ENCODE assay signal across 14 cellular contexts in the genomic region with DNA sequence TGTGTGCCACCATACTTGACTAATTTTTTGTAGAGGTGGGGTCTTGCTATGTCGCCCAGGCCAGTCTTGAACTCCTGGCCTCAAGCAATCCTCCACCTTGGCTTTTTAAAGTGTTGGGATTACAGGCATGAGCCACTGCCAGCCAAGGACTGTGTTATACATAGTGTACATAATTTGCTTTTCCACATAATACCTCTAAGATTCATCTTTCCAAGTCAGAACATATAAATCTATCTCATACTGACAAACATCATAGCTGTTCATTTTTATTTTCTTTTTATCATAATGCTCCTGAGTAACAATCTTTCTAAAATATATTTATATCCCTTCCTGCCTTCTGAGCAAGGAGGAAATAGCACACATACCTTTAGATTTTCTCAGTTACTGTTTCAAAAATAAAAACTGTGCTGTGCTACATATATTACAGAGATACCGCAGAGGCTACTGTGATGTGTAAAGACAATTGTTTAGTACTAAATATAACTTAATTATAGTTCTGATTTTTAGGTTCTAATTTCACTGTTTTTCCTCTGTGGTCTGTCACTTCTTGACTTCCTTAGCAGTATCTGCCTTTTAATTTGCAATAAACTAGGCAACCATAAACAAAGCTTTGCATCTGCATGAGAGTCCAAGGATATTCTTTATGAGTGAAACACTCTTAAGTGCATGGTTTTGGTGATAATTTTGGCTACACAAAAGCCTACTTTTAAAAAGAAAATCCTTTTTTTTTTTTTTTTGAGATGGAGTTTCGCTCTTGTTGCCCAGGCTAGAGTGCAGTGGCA. TPM values are rescaled to one million over a fixed set of nuclear protein-coding genes. Genes with fewer than 3 reads are reported as not detected.
DNase-seq lines count a peak whose midpoint lies in the region; ATAC-seq and TF ChIP-seq lines count a peak whose summit lies in the region.
"Had no signal": no experiment of that assay in that cellular context is flagged by ENCODE, and none has a peak within 500 bp of the region (broad histone marks: within the 10 kb centered on the region; RNA-seq: fewer than 3 reads in every experiment).

No MANE protein-coding gene starts in this region.

- H3K27me3 Mint-ChIP-seq in endothelial cell (ENCODE audit: unreplicated experiment) = no peaks in the 10 kb centered on the region

- H3K9ac ChIP-seq in SK-N-MC (ENCODE audit: insufficient read length) = no peak overlapping the region

- peak overlapping the region; percentile 67 for H3K27ac Mint-ChIP-seq in endothelial cell (ENCODE audit: unreplicated experiment)

- H3K27me3 ChIP-seq in osteoblast (ENCODE audit: insufficient read depth, low read length) (no peaks in the 10 kb centered on the region), vagina (no peaks in the 10 kb centered on the region)
- H3K27me3 ChIP-seq: BE2C, dorsolateral prefrontal cortex had no signal

- H3K4me3 ChIP-seq in SK-N-MC (no peak overlapping the region), osteoblast (ENCODE audit: insufficient read depth, low read length) (no peak overlapping the region), vagina (no peak overlapping the region)
- H3K4me3 ChIP-seq: dorsolateral prefrontal cortex had no signal

- H3K4me1 ChIP-seq in osteoblast (ENCODE audit: insufficient read depth, low read length) (peaks cover 17% of the 10 kb centered on the region), vagina (peaks cover 10% of the 10 kb centered on the region)
- H3K4me1 ChIP-seq: BE2C had no signal

- TF ChIP-seq POLR2A in vagina (IDR thresholded peaks at IDR 0.05) = no peak

- H3K27ac ChIP-seq in SK-N-MC (peak overlapping the region; percentile 27; the same call in 1 of the 2 replicates), osteoblast (ENCODE audit: low read depth, low read length) (peak overlapping the region; percentile 21), vagina (no peak overlapping the region)

- H2AFZ ChIP-seq in osteoblast (ENCODE audit: low read length) = no peak overlapping the region

- no peaks in the 10 kb centered on the region for H3K9me3 ChIP-seq in SK-N-MC (ENCODE audit: low read depth, low read length)
- no peaks in the 10 kb centered on the region for H3K9me3 ChIP-seq in osteoblast (ENCODE audit: low read depth, low read length)
- H3K9me3 ChIP-seq in vagina = no peaks in the 10 kb centered on the region
- H3K9me3 ChIP-seq: BE2C had no signal

- peak; percentile 27 for DNase-seq in EL
- DNase-seq in SK-N-MC (ENCODE audit: low read depth, low spot score) = no peak
- DNase-seq in endothelial cell (ENCODE audit: low spot score) = no peak
- DNase-seq in osteoblast (ENCODE audit: insufficient read length, low spot score, missing footprints) = no peak
- no peak for DNase-seq in vagina (ENCODE audit: extremely low spot score in 2 of 2)
- no peak for DNase-seq in GF-D8 (lab: John Stamatoyannopoulos, UW)
- no peak for DNase-seq in SIG-M5 treated with dmso at 0.1 percent for 504 hours (lab: John Stamatoyannopoulos, UW; ENCODE audit: unreplicated experiment)
- DNase-seq: amniotic stem cell, BE2C, dorsolateral prefrontal cortex, H7, NCI-H2081, NCI-H526 had no signal

- H3K9me3 Mint-ChIP-seq in endothelial cell (ENCODE audit: unreplicated experiment) = no peaks in the 10 kb centered on the region

- H3K4me3 Mint-ChIP-seq in endothelial cell (ENCODE audit: unreplicated experiment) = no peak overlapping the region

- H4K20me1 ChIP-seq in osteoblast (ENCODE audit: insufficient read depth, low read length) = no peaks in the 10 kb centered on the region

- H3K36me3 ChIP-seq in SK-N-MC (ENCODE audit: insufficient read depth, low read length) = 0 out of 2 replicates have a peak, but pooled peaks cover 6% of the 10 kb centered on the region
- no peaks in the 10 kb centered on the region for H3K36me3 ChIP-seq in osteoblast (ENCODE audit: insufficient read depth, low read length)
- H3K36me3 ChIP-seq in vagina = no peaks in the 10 kb centered on the region
- H3K36me3 ChIP-seq: BE2C had no signal

- no peaks in the 10 kb centered on the region for H3K4me1 Mint-ChIP-seq in endothelial cell (ENCODE audit: unreplicated experiment)

- H3K79me2 ChIP-seq in osteoblast (ENCODE audit: insufficient read depth, low read length) = no peaks in the 10 kb centered on the region

- H3K36me3 Mint-ChIP-seq in endothelial cell (ENCODE audit: low read depth, unreplicated experiment) = no peaks in the 10 kb centered on the region

- intact Hi-C loops in vagina (cut with DNase I) = no loop called here

- peak overlapping the region; percentile 70 for H3K4me2 ChIP-seq in osteoblast (ENCODE audit: insufficient read depth, low read length)

- no peak for TF ChIP-seq CTCF in endothelial cell (IDR thresholded peaks at IDR 0.05; ENCODE audit: unreplicated experiment)
- no peak for TF ChIP-seq CTCF in osteoblast (IDR thresholded peaks at IDR 0.05; ENCODE audit: extremely low read depth, low read depth, low read length)
- TF ChIP-seq CTCF in vagina (IDR thresholded peaks at IDR 0.05) = no peak

- ATAC-seq in HG03175 (IDR thresholded peaks at IDR 0.05; ENCODE audit: unreplicated experiment) = no peak

RNA-seq across cellular contexts. Expression of gene EYA3, which starts 59.3 kb away (rescaled TPM):
- total RNA-seq in endothelial cell (ENCODE audit: unreplicated experiment) = 20.7 TPM
- total RNA-seq in osteoblast = 10.9 and 13.3 TPM in 2 replicates
- 16.0 TPM for total RNA-seq in vagina
